In the genomic region with DNA sequence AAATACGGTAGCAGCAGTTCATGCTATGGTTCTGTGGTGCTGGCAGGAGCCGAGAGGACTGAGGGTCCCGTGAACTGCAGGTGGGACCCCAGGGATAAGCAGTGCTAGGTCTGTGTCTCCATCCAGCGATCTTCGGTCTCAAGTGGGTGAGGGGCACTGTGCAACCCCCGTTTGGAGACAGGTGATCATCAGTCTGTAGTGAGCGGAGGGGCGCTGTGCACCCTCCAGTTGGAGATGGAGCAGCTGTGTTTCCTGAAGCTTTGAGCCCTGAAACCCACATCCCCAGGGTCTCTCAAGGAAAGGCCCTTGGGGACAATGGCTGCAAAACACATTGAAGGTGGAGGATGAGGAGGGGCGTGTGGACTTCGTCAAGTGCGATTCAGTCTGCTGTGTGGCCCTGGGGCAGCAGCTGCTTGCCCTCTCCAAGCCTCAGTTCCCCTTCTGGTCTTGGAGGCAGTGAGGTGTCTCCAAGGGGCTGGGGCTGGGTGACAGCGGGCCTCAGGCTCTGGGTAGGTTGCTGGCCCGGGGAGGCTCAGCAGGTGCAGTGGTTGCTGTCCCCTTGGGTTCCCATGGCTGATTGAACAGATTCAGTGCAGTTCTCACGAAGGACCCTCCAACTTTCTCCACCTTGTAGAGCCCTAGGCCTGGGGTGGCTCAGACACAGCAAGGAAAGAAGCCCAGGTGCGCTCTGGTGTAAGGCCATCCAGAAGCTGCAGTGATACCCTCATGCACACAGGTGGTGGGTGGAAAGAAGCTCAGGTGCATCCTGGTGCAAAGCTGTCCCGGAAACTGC, we compare ENCODE assay signal across 18 cellular contexts.
"Had no signal": no experiment of that assay in that cellular context is flagged by ENCODE, and none has a peak within 500 bp of the region (broad histone marks: within the 10 kb centered on the region; RNA-seq: fewer than 3 reads in every experiment).

No MANE protein-coding gene starts in this region.

- H3K36me3 ChIP-seq: ascending aorta, breast epithelium, gastrocnemius medialis, left lung, stomach, thoracic aorta had no signal

- H3K9me3 ChIP-seq: ascending aorta, breast epithelium, gastrocnemius medialis, left lung, stomach, thoracic aorta had no signal

- H3K4me1 ChIP-seq: ascending aorta, breast epithelium, gastrocnemius medialis, left lung had no signal

- H3K4me2 ChIP-seq: smooth muscle cell had no signal

- H3K27me3 ChIP-seq: ascending aorta, gastrocnemius medialis had no signal

- DNase-seq: activated CD4-positive, alpha-beta T cell treated with anti-CD3 and anti-CD28 coated beads, Interleukin-2, amount 50 U/mL, for 1 hour; activated naive CD4-positive, alpha-beta T cell; activated T-cell treated with anti-CD3 and anti-CD28 coated beads for 4 hours; effector memory CD8-positive, alpha-beta T cell; gastrocnemius medialis; occipital lobe; right cardiac atrium; stomach; T-cell; T-helper 9 cell had no signal

- FAIRE-seq: keratinocyte, urothelium cell line had no signal

- ATAC-seq: activated CD4-positive, CD25-positive, alpha-beta regulatory T cell treated with anti-CD3 and anti-CD28 coated beads, Interleukin-2, amount 50 U/mL, for 24 hours; effector memory CD8-positive, alpha-beta T cell; gastrocnemius medialis; left lung; right cardiac atrium; T-cell had no signal

- H3K27ac ChIP-seq: ascending aorta, breast epithelium, gastrocnemius medialis, left lung, stomach, thoracic aorta had no signal

- H3K4me3 ChIP-seq: ascending aorta, breast epithelium, gastrocnemius medialis, left lung, smooth muscle cell, stomach, thoracic aorta had no signal
